1 cellular context compared by ENCODE assay signal in the genomic region with DNA sequence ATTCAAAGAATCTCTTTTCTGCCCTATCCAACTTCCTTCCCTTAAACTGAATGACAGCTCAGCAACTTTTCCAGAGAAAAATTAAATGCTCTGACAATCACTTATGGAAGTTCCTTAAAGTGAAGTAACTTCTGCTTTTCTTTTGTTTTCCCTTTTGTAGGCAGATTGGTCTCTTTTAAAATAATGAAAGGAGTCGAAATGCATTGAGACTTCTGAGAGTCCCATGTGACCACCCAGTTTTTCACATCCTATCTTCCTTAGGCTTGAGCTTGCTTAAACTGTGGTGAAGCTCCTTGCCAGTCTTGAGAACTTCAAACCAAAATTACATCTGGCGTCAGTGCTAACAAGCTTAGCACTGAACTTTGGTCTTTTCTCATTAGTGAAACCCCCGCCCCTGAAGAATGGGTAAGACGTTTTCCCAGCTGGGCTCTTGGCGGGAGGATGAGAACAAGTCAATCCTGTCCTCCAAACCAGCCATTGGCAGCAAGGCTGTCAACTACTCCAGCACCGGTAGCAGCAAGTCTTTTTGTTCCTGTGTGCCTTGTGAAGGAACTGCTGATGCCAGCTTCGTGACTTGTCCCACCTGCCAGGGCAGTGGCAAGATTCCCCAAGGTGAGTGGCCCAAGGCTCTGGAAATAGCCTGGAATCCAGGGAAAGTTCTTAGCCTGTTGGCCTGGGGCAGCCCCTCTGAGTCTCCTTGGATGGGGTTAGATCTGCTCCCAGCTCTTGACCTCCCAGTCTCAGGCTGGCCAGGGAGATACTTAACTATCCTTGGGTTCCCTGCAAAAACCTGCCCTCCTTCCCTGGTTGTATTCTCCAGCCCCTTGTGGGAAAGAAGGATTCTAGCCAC.
TF ChIP-seq lines count a peak whose summit lies in the region.

No MANE protein-coding gene starts in this region.

TF ChIP-seq in GM12878, 131 proteins besides CTCF, POLR2A, EP300 and RAD21:
- TF ChIP-seq MEF2B (IDR thresholded peaks at IDR 0.05; ENCODE audit: partially characterized antibody, poor library complexity, severe bottlenecking) (peak; percentile 34), MTA2 (IDR thresholded peaks at IDR 0.05; ENCODE audit: low read depth) (peak; percentile 14; the same call in 1 of the 2 replicates), MTA3 (IDR thresholded peaks at IDR 0.05; ENCODE audit: borderline replicate concordance, low read length) (no peak), RUNX3 (IDR thresholded peaks at IDR 0.05; ENCODE audit: low read length) (peak; percentile 61), SPI1 (IDR thresholded peaks at IDR 0.05; ENCODE audit: borderline replicate concordance, insufficient read depth, low read depth, low read length) (peak; percentile 32; the same call in 1 of the 2 replicates), ZNF384 (IDR thresholded peaks at IDR 0.05; ENCODE audit: borderline replicate concordance, low read depth, low read length) (no peak), RAD51 (IDR thresholded peaks at IDR 0.05) (peak; percentile 83), POLR2AphosphoS5 (IDR thresholded peaks at IDR 0.05; ENCODE audit: low read length) (no peak), POLR2AphosphoS2 (IDR thresholded peaks at IDR 0.05; ENCODE audit: low read depth, low read length) (no peak)
- TF ChIP-seq, protein P1, sequence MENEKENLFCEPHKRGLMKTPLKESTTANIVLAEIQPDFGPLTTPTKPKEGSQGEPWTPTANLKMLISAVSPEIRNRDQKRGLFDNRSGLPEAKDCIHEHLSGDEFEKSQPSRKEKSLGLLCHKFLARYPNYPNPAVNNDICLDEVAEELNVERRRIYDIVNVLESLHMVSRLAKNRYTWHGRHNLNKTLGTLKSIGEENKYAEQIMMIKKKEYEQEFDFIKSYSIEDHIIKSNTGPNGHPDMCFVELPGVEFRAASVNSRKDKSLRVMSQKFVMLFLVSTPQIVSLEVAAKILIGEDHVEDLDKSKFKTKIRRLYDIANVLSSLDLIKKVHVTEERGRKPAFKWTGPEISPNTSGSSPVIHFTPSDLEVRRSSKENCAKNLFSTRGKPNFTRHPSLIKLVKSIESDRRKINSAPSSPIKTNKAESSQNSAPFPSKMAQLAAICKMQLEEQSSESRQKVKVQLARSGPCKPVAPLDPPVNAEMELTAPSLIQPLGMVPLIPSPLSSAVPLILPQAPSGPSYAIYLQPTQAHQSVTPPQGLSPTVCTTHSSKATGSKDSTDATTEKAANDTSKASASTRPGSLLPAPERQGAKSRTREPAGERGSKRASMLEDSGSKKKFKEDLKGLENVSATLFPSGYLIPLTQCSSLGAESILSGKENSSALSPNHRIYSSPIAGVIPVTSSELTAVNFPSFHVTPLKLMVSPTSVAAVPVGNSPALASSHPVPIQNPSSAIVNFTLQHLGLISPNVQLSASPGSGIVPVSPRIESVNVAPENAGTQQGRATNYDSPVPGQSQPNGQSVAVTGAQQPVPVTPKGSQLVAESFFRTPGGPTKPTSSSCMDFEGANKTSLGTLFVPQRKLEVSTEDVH (IDR thresholded peaks at IDR 0.05; ENCODE audit: low read depth, partially characterized antibody) = peak; percentile 57
- TF ChIP-seq, protein P2, sequence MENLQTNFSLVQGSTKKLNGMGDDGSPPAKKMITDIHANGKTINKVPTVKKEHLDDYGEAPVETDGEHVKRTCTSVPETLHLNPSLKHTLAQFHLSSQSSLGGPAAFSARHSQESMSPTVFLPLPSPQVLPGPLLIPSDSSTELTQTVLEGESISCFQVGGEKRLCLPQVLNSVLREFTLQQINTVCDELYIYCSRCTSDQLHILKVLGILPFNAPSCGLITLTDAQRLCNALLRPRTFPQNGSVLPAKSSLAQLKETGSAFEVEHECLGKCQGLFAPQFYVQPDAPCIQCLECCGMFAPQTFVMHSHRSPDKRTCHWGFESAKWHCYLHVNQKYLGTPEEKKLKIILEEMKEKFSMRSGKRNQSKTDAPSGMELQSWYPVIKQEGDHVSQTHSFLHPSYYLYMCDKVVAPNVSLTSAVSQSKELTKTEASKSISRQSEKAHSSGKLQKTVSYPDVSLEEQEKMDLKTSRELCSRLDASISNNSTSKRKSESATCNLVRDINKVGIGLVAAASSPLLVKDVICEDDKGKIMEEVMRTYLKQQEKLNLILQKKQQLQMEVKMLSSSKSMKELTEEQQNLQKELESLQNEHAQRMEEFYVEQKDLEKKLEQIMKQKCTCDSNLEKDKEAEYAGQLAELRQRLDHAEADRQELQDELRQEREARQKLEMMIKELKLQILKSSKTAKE (IDR thresholded peaks at IDR 0.05; ENCODE audit: low read depth, poor library complexity, severe bottlenecking) = peak; percentile 21
- TF ChIP-seq, protein P3, sequence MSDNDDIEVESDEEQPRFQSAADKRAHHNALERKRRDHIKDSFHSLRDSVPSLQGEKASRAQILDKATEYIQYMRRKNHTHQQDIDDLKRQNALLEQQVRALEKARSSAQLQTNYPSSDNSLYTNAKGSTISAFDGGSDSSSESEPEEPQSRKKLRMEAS (IDR thresholded peaks at IDR 0.05; ENCODE audit: low read depth, low read length) = no peak; the same call in 1 of the 2 replicates
- TF ChIP-seq, protein P4, sequence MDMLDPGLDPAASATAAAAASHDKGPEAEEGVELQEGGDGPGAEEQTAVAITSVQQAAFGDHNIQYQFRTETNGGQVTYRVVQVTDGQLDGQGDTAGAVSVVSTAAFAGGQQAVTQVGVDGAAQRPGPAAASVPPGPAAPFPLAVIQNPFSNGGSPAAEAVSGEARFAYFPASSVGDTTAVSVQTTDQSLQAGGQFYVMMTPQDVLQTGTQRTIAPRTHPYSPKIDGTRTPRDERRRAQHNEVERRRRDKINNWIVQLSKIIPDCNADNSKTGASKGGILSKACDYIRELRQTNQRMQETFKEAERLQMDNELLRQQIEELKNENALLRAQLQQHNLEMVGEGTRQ (IDR thresholded peaks at IDR 0.05; ENCODE audit: borderline replicate concordance, low read depth, low read length) = peak; percentile 19; the same call in 1 of the 2 replicates
